25 cellular contexts compared by ENCODE assay signal in genomic region chr12:109632299-109632698, GRCh38.
"Had no signal": no experiment of that assay in that cellular context is flagged by ENCODE, and none has a peak within 500 bp of the region (broad histone marks: within the 10 kb centered on the region; RNA-seq: fewer than 3 reads in every experiment).

No MANE protein-coding gene starts in this region.

- H3K9me3 ChIP-seq: adrenal gland had no signal

- H3K36me3 Mint-ChIP-seq: activated naive CD8-positive, alpha-beta T cell treated with anti-CD3 and anti-CD28 coated beads, Interleukin-2, amount 10 ng/mL, durations not matched to agents 7 days and 5 days had no signal

- DNase-seq: activated CD4-positive, alpha-beta T cell treated with anti-CD3 and anti-CD28 coated beads for 48 hours; activated CD4-positive, alpha-beta T cell treated with anti-CD3 and anti-CD28 coated beads, Interleukin-2, amount 50 U/mL, for 4 hours; activated CD4-positive, CD25-positive, alpha-beta regulatory T cell treated with anti-CD3 and anti-CD28 coated beads, Interleukin-2, amount 50 U/mL, for 72 hours; activated CD8-positive, alpha-beta memory T cell treated with anti-CD3 and anti-CD28 coated beads, Interleukin-2, amount 50 U/mL, for 48 hours; activated CD8-positive, alpha-beta T cell treated with anti-CD3 and anti-CD28 coated beads, Interleukin-2, amount 10 ng/mL, durations not matched to agents 7 days and 5 days; activated naive CD4-positive, alpha-beta T cell treated with anti-CD3 and anti-CD28 coated beads, Interleukin-2, amount 50 U/mL, for 16 hours; activated naive CD8-positive, alpha-beta T cell treated with anti-CD3 and anti-CD28 coated beads, Interleukin-2, amount 10 ng/mL, durations not matched to agents 7 days and 5 days; activated T-cell treated with anti-CD3 and anti-CD28 coated beads, Interleukin-2, amount 50 U/mL, for 1 hour; adrenal gland; anterior cingulate cortex; cerebellar nuclear complex; IMR-90; Kasumi-1; KBM-7; NCI-H1048; NCI-H1694; NCI-H2029 treated with DMSO at 0.1 percent for 48 hours; NCI-H446; NCI-H524; NCI-H82; PC-3; SHP77; T-helper 17 cell; T-helper 9 cell had no signal

- H3K4me1 Mint-ChIP-seq: activated naive CD8-positive, alpha-beta T cell treated with anti-CD3 and anti-CD28 coated beads, Interleukin-2, amount 10 ng/mL, durations not matched to agents 7 days and 5 days had no signal

- H3K27ac Mint-ChIP-seq: activated CD8-positive, alpha-beta T cell treated with anti-CD3 and anti-CD28 coated beads, Interleukin-2, amount 10 ng/mL, durations not matched to agents 7 days and 5 days; activated naive CD8-positive, alpha-beta T cell treated with anti-CD3 and anti-CD28 coated beads, Interleukin-2, amount 10 ng/mL, durations not matched to agents 7 days and 5 days; T-helper 17 cell; WTC11 had no signal

- H3K36me3 ChIP-seq: adrenal gland had no signal

- H3K4me3 ChIP-seq: adrenal gland had no signal

- H3K27me3 ChIP-seq: adrenal gland had no signal

- H3K4me3 Mint-ChIP-seq: activated CD8-positive, alpha-beta T cell treated with anti-CD3 and anti-CD28 coated beads, Interleukin-2, amount 10 ng/mL, durations not matched to agents 7 days and 5 days; activated naive CD8-positive, alpha-beta T cell treated with anti-CD3 and anti-CD28 coated beads, Interleukin-2, amount 10 ng/mL, durations not matched to agents 7 days and 5 days; T-helper 17 cell; WTC11 had no signal

- ATAC-seq: activated CD8-positive, alpha-beta T cell treated with anti-CD3 and anti-CD28 coated beads, Interleukin-2, amount 10 ng/mL, durations not matched to agents 7 days and 5 days; PC-3; T-helper 17 cell; WTC11 had no signal

- H3K27ac ChIP-seq: adrenal gland had no signal
